Comparison of ENCODE assay signal across 1 cellular context in genomic region chr11:65623852-65624616, GRCh38.
TF ChIP-seq lines count a peak whose summit lies in the region.

No MANE protein-coding gene starts in this region.

TF ChIP-seq in K562, 482 proteins besides CTCF, POLR2A, EP300 and RAD21:
- peak; percentile 50 for TF ChIP-seq POLR2G (IDR thresholded peaks at IDR 0.05; ENCODE audit: low read depth, low read length)
- no peak for TF ChIP-seq POLR2B (IDR thresholded peaks at IDR 0.05; ENCODE audit: low read depth, partially characterized antibody)
